In the genomic region with DNA sequence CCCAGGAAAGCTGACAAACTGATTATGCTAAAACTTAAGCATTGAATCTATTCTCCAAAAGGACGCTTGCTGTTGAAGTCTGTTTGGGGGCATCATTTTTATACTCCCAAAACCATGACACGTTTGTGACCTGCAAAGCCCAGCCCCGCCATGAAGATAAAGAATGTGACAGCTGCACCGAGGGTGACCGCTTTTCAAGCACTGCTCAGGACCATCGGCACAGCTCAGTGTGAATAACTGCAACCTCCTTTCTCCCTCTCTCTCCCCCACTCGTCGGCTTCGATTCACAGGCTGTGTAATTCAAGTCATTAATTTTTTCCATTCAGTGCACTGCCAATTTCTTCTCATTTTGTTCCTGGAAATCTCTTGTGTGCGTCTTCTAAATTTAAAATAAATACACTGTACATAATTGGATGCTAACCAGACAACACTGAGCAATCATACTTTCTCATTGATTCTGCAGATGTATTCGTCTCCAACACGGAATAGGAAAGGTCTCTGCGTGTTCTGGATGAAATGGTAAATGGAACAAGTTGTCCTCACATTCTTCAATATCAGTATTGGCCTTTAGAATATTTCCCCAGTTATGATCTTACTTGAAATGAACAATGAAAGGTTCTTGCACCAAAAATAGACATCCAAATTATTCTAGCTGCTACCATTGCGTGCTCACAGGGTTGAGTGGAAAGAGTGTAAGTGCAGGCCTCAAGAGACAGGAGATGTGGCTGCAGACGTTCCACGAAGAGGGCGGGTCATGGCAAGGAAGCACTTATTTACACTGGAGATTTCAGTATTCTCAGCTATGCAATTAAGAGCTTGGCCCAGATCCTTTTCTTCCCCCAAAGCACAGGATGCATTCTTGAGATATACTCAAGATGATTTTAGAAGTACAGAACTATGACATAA, we compare ENCODE assay signal across 20 cellular contexts.
DNase-seq lines count a peak whose midpoint lies in the region; TF ChIP-seq lines count a peak whose summit lies in the region.
"Had no signal": no experiment of that assay in that cellular context is flagged by ENCODE, and none has a peak within 500 bp of the region (broad histone marks: within the 10 kb centered on the region; RNA-seq: fewer than 3 reads in every experiment).

No MANE protein-coding gene starts in this region.

- H3K4me3 ChIP-seq in GM23248 (no peak overlapping the region), choroid plexus epithelial cell (ENCODE audit: low read depth, low read length) (no peak overlapping the region), stomach smooth muscle (ENCODE audit: low read length in 2 of 2) (peak overlapping the region in 1 of 2 donors; percentile 10)
- H3K4me3 ChIP-seq: dorsolateral prefrontal cortex had no signal

- H3K79me2 ChIP-seq in GM23248 (ENCODE audit: insufficient read depth): no peaks in the 10 kb centered on the region

- peak; percentile 7 for DNase-seq in GM23248
- DNase-seq in choroid plexus epithelial cell (ENCODE audit: low read depth): peak; percentile 30
- DNase-seq in hepatic stellate cell (ENCODE audit: low spot score): peak; percentile 5
- no peak for DNase-seq in activated CD4-positive, CD25-positive, alpha-beta regulatory T cell treated with anti-CD3 and anti-CD28 coated beads, Interleukin-2, amount 50 U/mL, for 72 hours
- DNase-seq in NCI-H2171 (lab: John Stamatoyannopoulos, UW): no peak
- no peak for DNase-seq in NCI-H2081 treated with DMSO at 0.1 percent for 48 hours (lab: John Stamatoyannopoulos, UW)
- DNase-seq in AG08396 (ENCODE audit: low spot score): no peak
- DNase-seq: activated CD4-positive, alpha-beta T cell treated with anti-CD3 and anti-CD28 coated beads, Interleukin-2, amount 10 ng/mL, durations not matched to agents 7 days and 5 days; activated CD8-positive, alpha-beta memory T cell treated with anti-CD3 and anti-CD28 coated beads, Interleukin-2, amount 50 U/mL, for 4 hours; activated naive CD8-positive, alpha-beta T cell treated with anti-CD3 and anti-CD28 coated beads, Interleukin-2, amount 50 U/mL, for 24 hours; CD8-positive, alpha-beta T cell; DMS53; dorsolateral prefrontal cortex; MM.1S; NCI-H1436; NCI-H748 treated with DMSO at 0.1 percent for 48 hours; SHP77; substantia nigra had no signal

- no peak overlapping the region for H3K4me2 ChIP-seq in GM23248 (ENCODE audit: unreplicated experiment)

- H2AFZ ChIP-seq in GM23248: no peak overlapping the region

- no peaks in the 10 kb centered on the region for H3F3A ChIP-seq in GM23248 (ENCODE audit: insufficient read depth)

- H3K9me3 ChIP-seq in GM23248 (ENCODE audit: low read depth) (no peaks in the 10 kb centered on the region), stomach smooth muscle (ENCODE audit: control insufficient read depth in 2 of 2, low read length in 2 of 2) (no peaks in the 10 kb centered on the region)

- H3K36me3 ChIP-seq in GM23248 (ENCODE audit: low read depth): no peaks in the 10 kb centered on the region
- H3K36me3 ChIP-seq in stomach smooth muscle (ENCODE audit: control insufficient read depth in 2 of 2, insufficient read depth in 2 of 2, low read length in 2 of 2): no peaks in the 10 kb centered on the region

- H3K9ac ChIP-seq in GM23248 (no peak overlapping the region), stomach smooth muscle (ENCODE audit: low read length in 2 of 2) (no peak overlapping the region)

- H4K20me1 ChIP-seq in GM23248 (ENCODE audit: insufficient read depth): no peaks in the 10 kb centered on the region

- no peak for TF ChIP-seq CTCF in choroid plexus epithelial cell (conservative IDR thresholded peaks at IDR 0.05; ENCODE audit: low read depth, low read length)

- H3K27me3 ChIP-seq in GM23248 (replicated peaks; ENCODE audit: insufficient read depth): no peaks in the 10 kb centered on the region
- H3K27me3 ChIP-seq in stomach smooth muscle (ENCODE audit: control insufficient read depth in 1 of 2, insufficient read depth in 2 of 2, low read length in 2 of 2): no peaks in the 10 kb centered on the region
- H3K27me3 ChIP-seq: dorsolateral prefrontal cortex had no signal

- no peaks in the 10 kb centered on the region for H3K9me2 ChIP-seq in GM23248 (ENCODE audit: insufficient read depth)

- 18 to 19% methylated on average over 17 of the region's 17 CpGs for WGBS in GM23248 (ENCODE audit: low coverage in 1 of 2, low lambda C conversion rate in 2 of 2, missing lambda C conversion rate in 2 of 2), 2 experiments

- in situ Hi-C loops in GM23248 (cut with MboI): no loop called here

- H3K4me1 ChIP-seq in GM23248 (ENCODE audit: insufficient read depth): no peaks in the 10 kb centered on the region
- H3K4me1 ChIP-seq in stomach smooth muscle (ENCODE audit: control insufficient read depth, insufficient read depth, low read length): peaks cover 6% of the 10 kb centered on the region

- H3K27ac ChIP-seq in GM23248: no peak overlapping the region
- H3K27ac ChIP-seq in stomach smooth muscle (ENCODE audit: low read length): peak overlapping the region; percentile 18
- H3K27ac ChIP-seq: dorsolateral prefrontal cortex, epithelial cell of prostate had no signal

Comparison
In these comparisons a context has a peak if more than half of its experiments do, and no peak if none do; other contexts are left out.
1. DNase-seq: peak in GM23248 (single experiment), choroid plexus epithelial cell (single experiment) and hepatic stellate cell (single experiment); none in activated CD4-positive, CD25-positive, alpha-beta regulatory T cell treated with anti-CD3 and anti-CD28 coated beads, Interleukin-2, amount 50 U/mL, for 72 hours (single experiment), NCI-H2171 (single experiment), NCI-H2081 treated with DMSO at 0.1 percent for 48 hours (single experiment) and AG08396 (single experiment).